Comparison of ENCODE assay signal across 1 cellular context in the genomic region with DNA sequence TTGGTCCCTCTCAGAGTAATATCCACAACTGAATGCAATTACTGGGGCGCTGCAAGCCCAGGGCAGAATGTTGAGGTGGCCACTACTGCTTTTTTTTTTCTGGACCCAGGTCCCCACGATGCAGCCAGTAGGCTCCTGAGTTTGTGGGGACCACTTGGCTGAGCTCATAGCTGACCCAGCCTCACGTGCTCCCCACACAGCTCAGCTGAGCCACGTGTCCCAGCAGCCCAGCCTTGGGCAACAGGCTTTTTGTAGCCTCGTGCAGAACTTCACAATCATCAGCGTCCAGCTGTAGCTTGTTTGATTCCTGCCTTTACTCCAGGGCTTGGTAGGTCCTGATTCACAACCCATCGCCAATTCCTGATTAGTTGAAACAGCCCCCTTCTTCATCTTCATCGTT.
TF ChIP-seq lines count a peak whose summit lies in the region.

No MANE protein-coding gene starts in this region.

TF ChIP-seq in HepG2, 621 proteins besides CTCF, POLR2A, EP300 and RAD21 (continued from another document):
- TF ChIP-seq, protein P1, sequence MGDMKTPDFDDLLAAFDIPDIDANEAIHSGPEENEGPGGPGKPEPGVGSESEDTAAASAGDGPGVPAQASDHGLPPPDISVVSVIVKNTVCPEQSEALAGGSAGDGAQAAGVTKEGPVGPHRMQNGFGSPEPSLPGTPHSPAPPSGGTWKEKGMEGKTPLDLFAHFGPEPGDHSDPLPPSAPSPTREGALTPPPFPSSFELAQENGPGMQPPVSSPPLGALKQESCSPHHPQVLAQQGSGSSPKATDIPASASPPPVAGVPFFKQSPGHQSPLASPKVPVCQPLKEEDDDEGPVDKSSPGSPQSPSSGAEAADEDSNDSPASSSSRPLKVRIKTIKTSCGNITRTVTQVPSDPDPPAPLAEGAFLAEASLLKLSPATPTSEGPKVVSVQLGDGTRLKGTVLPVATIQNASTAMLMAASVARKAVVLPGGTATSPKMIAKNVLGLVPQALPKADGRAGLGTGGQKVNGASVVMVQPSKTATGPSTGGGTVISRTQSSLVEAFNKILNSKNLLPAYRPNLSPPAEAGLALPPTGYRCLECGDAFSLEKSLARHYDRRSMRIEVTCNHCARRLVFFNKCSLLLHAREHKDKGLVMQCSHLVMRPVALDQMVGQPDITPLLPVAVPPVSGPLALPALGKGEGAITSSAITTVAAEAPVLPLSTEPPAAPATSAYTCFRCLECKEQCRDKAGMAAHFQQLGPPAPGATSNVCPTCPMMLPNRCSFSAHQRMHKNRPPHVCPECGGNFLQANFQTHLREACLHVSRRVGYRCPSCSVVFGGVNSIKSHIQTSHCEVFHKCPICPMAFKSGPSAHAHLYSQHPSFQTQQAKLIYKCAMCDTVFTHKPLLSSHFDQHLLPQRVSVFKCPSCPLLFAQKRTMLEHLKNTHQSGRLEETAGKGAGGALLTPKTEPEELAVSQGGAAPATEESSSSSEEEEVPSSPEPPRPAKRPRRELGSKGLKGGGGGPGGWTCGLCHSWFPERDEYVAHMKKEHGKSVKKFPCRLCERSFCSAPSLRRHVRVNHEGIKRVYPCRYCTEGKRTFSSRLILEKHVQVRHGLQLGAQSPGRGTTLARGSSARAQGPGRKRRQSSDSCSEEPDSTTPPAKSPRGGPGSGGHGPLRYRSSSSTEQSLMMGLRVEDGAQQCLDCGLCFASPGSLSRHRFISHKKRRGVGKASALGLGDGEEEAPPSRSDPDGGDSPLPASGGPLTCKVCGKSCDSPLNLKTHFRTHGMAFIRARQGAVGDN (CRISPR knock-in tag; IDR thresholded peaks at IDR 0.05) = peak; percentile 57
- no peak for TF ChIP-seq ZNF17 (CRISPR knock-in tag; IDR thresholded peaks at IDR 0.05)
- TF ChIP-seq, protein P2, sequence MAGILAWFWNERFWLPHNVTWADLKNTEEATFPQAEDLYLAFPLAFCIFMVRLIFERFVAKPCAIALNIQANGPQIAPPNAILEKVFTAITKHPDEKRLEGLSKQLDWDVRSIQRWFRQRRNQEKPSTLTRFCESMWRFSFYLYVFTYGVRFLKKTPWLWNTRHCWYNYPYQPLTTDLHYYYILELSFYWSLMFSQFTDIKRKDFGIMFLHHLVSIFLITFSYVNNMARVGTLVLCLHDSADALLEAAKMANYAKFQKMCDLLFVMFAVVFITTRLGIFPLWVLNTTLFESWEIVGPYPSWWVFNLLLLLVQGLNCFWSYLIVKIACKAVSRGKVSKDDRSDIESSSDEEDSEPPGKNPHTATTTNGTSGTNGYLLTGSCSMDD (CRISPR knock-in tag; IDR thresholded peaks at IDR 0.05) = no peak
